In genomic region chr1:43757343-43758053, GRCh38 we compare ENCODE assay signal across 17 cellular contexts. TPM values are rescaled to one million over a fixed set of nuclear protein-coding genes. Genes with fewer than 3 reads are reported as not detected.
DNase-seq lines count a peak whose midpoint lies in the region; ATAC-seq and TF ChIP-seq lines count a peak whose summit lies in the region.
"Had no signal": no experiment of that assay in that cellular context is flagged by ENCODE, and none has a peak within 500 bp of the region (broad histone marks: within the 10 kb centered on the region; RNA-seq: fewer than 3 reads in every experiment).

No MANE protein-coding gene starts in this region.

- H3K36me3 ChIP-seq in SK-N-MC (ENCODE audit: insufficient read depth, low read length): no peaks in the 10 kb centered on the region; the same call in 1 of the 2 replicates
- H3K36me3 ChIP-seq: HAP-1, Peyer's patch had no signal

- 0 out of 2 replicates have a peak overlapping the region, but pooled peaks have one; percentile 22 for H3K27ac ChIP-seq in SK-N-MC
- H3K27ac ChIP-seq: Peyer's patch had no signal

- peak; percentile 5 for DNase-seq in HT-29 (ENCODE audit: low spot score)
- DNase-seq in SK-N-MC (ENCODE audit: low read depth, low spot score): no peak
- DNase-seq in left lobe of liver (ENCODE audit: low spot score): no peak
- peak; percentile 42 for DNase-seq in renal cortical epithelial cell (ENCODE audit: low read depth)
- DNase-seq in Calu3: no peak
- no peak for DNase-seq in midbrain (lab: John Stamatoyannopoulos, UW)
- DNase-seq: CD4-positive, alpha-beta T cell; DMS79; KBM-7; NCI-H1436 treated with DMSO at 0.1 percent for 48 hours; NCI-H2081; NCI-H524 treated with DMSO at 0.1 percent for 48 hours; Peyer's patch; Right ventricle myocardium superior had no signal

- intact Hi-C loops in Calu3 (cut with micrococcal nuclease; ENCODE audit: unreplicated experiment): no loop called here

- no peaks in the 10 kb centered on the region for H3K9me3 ChIP-seq in SK-N-MC (ENCODE audit: low read depth, low read length)
- H3K9me3 ChIP-seq: HAP-1, Peyer's patch had no signal

- no peak for TF ChIP-seq CTCF in Calu3 (IDR thresholded peaks at IDR 0.05; ENCODE audit: unreplicated experiment)

- CTCF ChIA-PET in Calu3 (lab: Charles Lee): interaction anchor here (1.2 kb wide), 1 partner anchor 178 kb away, joined by 3 read pairs; no protein-coding TSS in a partner anchor

- ATAC-seq in left lobe of liver (peak; percentile 89), HG03378 (IDR thresholded peaks at IDR 0.05; ENCODE audit: unreplicated experiment) (no peak)
- ATAC-seq: SK-N-SH treated with all-trans-retinoic acid at 6 μM for 48 hours had no signal

- H3K9me3 Mint-ChIP-seq in Calu3 (ENCODE audit: low read depth, unreplicated experiment): no peaks in the 10 kb centered on the region
- H3K9me3 Mint-ChIP-seq: CD4-positive, alpha-beta T cell had no signal

- H3K9ac ChIP-seq in SK-N-MC (ENCODE audit: insufficient read length): no peak overlapping the region

- no peaks in the 10 kb centered on the region for H3K36me3 Mint-ChIP-seq in Calu3 (ENCODE audit: insufficient read depth, unreplicated experiment)

- no TSS peak for BruUV-seq in Calu3 (replicated peaks; lab: Mats Ljungman, UMichigan)

- no peaks in the 10 kb centered on the region for H3K27me3 Mint-ChIP-seq in Calu3 (ENCODE audit: unreplicated experiment)
- H3K27me3 Mint-ChIP-seq: CD4-positive, alpha-beta T cell had no signal

- H3K27ac Mint-ChIP-seq in Calu3 (ENCODE audit: unreplicated experiment): no peak overlapping the region
- H3K27ac Mint-ChIP-seq: CD4-positive, alpha-beta T cell had no signal

- H3K4me3 ChIP-seq in SK-N-MC: no peak overlapping the region
- H3K4me3 ChIP-seq: HAP-1, Peyer's patch had no signal

- peaks cover 8% of the 10 kb centered on the region for H3K4me1 Mint-ChIP-seq in Calu3 (ENCODE audit: low read depth, unreplicated experiment)

- no peak overlapping the region for H3K4me3 Mint-ChIP-seq in Calu3 (ENCODE audit: low read depth, unreplicated experiment)
- H3K4me3 Mint-ChIP-seq: CD4-positive, alpha-beta T cell had no signal

RNA-seq across cellular contexts. Expression of gene ST3GAL3, which starts 50.2 kb away (rescaled TPM):
- total RNA-seq in HT-29 (2014; rRNA removed; shearing (Covaris generic)): 4.6 and 4.8 TPM in 2 replicates
- 11.2 TPM for total RNA-seq in left lobe of liver
- total RNA-seq in renal cortical epithelial cell: 8.0 and 16.5 TPM in 2 replicates
- total RNA-seq in Calu3 (2022): 13.4 and 20.0 TPM in 2 replicates

Comparison
In these comparisons a context has a peak if more than half of its experiments do, and no peak if none do; other contexts are left out.
1. DNase-seq: peak in HT-29 (single experiment) and renal cortical epithelial cell (single experiment); none in SK-N-MC (single experiment), left lobe of liver (single experiment), Calu3 (single experiment) and midbrain (single experiment).